In genomic region chr5:76737131-76737556, GRCh38 we compare ENCODE assay signal across 11 cellular contexts. TPM values are rescaled to one million over a fixed set of nuclear protein-coding genes. Genes with fewer than 3 reads are reported as not detected.
DNase-seq lines count a peak whose midpoint lies in the region; ATAC-seq, FAIRE-seq and TF ChIP-seq lines count a peak whose summit lies in the region.
"Had no signal": no experiment of that assay in that cellular context is flagged by ENCODE, and none has a peak within 500 bp of the region (broad histone marks: within the 10 kb centered on the region; RNA-seq: fewer than 3 reads in every experiment).

No MANE protein-coding gene starts in this region.

- DNase-seq in GM10266 (ENCODE audit: extremely low spot score) = peak; percentile 27
- DNase-seq in GM19239 (ENCODE audit: insufficient read length, low spot score) = no peak
- DNase-seq in endothelial cell of umbilical vein (ENCODE audit: low read depth, low spot score) = peak; percentile 40
- no peak for DNase-seq in OCI-M2 (lab: John Stamatoyannopoulos, UW; ENCODE audit: unreplicated experiment)
- DNase-seq in AML-193 (lab: John Stamatoyannopoulos, UW) = no peak
- no peak for DNase-seq in NCI-H1436 (lab: John Stamatoyannopoulos, UW)
- DNase-seq: central memory CD4-positive, alpha-beta T cell; NCI-H510A treated with DMSO at 0.1 percent for 48 hours; ovary had no signal

- H2AFZ ChIP-seq in OCI-LY3 (ENCODE audit: low read depth, low read length) (no peak overlapping the region), endothelial cell of umbilical vein (ENCODE audit: low read depth, low read length) (no peak overlapping the region)

- peak overlapping the region; percentile 86 for H3K27ac ChIP-seq in OCI-LY3 (ENCODE audit: low read length)
- peak overlapping the region; percentile 40 for H3K27ac ChIP-seq in endothelial cell of umbilical vein (ENCODE audit: insufficient read depth, low read depth, low read length)
- H3K27ac ChIP-seq: ovary had no signal

- no peaks in the 10 kb centered on the region for H3K9me1 ChIP-seq in endothelial cell of umbilical vein (replicated peaks; ENCODE audit: control insufficient read depth, extremely low read depth, insufficient read depth, low read length)

- peaks cover 60% of the 10 kb centered on the region for H3K4me1 ChIP-seq in OCI-LY3 (ENCODE audit: low read length)
- peaks cover 23% of the 10 kb centered on the region for H3K4me1 ChIP-seq in endothelial cell of umbilical vein (ENCODE audit: control insufficient read depth, extremely low read depth, insufficient read depth, low read length)

- FAIRE-seq in GM19239 (lab: Jason Lieb, UNC) (peak; percentile 94), endothelial cell of umbilical vein (lab: Jason Lieb, UNC) (peak; percentile 50)

- intact Hi-C loops in endothelial cell of umbilical vein (cut with micrococcal nuclease) = loop anchor here (5.0 kb wide), 1 partner anchor 35 kb away; no protein-coding TSS in a partner anchor

- TF ChIP-seq CTCF in GM10266 (IDR thresholded peaks at IDR 0.05; ENCODE audit: control insufficient read depth, insufficient read depth, low read depth, missing control alignments) (no peak), OCI-LY3 (IDR thresholded peaks at IDR 0.05; ENCODE audit: low read depth, low read length) (no peak), endothelial cell of umbilical vein (IDR thresholded peaks at IDR 0.05; ENCODE audit: extremely low read depth in 1 of 2, insufficient read depth in 1 of 2, low read depth in 1 of 2, low read length in 2 of 2) (no peak)

- dilution Hi-C loops in endothelial cell of umbilical vein (cut with MboI; ENCODE audit: extremely low pct_ligation_motif_present, low sequenced_read_pairs) = no loop called here

- H3K4me3 ChIP-seq in OCI-LY3 (ENCODE audit: low read length) = 0 out of 2 replicates have a peak overlapping the region, but pooled peaks have one; percentile 11
- H3K4me3 ChIP-seq in endothelial cell of umbilical vein (replicated peaks in 1 of 3; ENCODE audit: insufficient read depth in 1 of 3, low read depth in 1 of 3, low read length in 3 of 3) = no peak overlapping the region
- H3K4me3 ChIP-seq: ovary had no signal

- POLR2A ChIA-PET in endothelial cell of umbilical vein (lab: Charles Lee) = no interaction called here

- BruUV-seq in endothelial cell of umbilical vein (replicated peaks; lab: Mats Ljungman, UMichigan) = no TSS peak

- H3K9me3 ChIP-seq in OCI-LY3 (ENCODE audit: insufficient read depth, low read length) (no peaks in the 10 kb centered on the region), endothelial cell of umbilical vein (replicated peaks; ENCODE audit: control insufficient read depth, insufficient read depth, low read length) (no peaks in the 10 kb centered on the region)
- H3K9me3 ChIP-seq: ovary had no signal

- TF ChIP-seq POLR2A in endothelial cell of umbilical vein (IDR thresholded peaks at IDR 0.05; ENCODE audit: low read depth, low read length) = peak; percentile 52

- H3K36me3 ChIP-seq in OCI-LY3 (replicated peaks; ENCODE audit: low read depth, low read length) = no peaks in the 10 kb centered on the region
- peaks cover 21 to 25% of the 10 kb centered on the region in 2 experiments for H3K36me3 ChIP-seq in endothelial cell of umbilical vein (ENCODE audit: control insufficient read depth in 2 of 2, extremely low read depth in 1 of 2, insufficient read depth in 2 of 2, low read length in 2 of 2)
- H3K36me3 ChIP-seq: ovary had no signal

- H3K27me3 ChIP-seq in OCI-LY3 (ENCODE audit: low read depth, low read length) (no peaks in the 10 kb centered on the region), endothelial cell of umbilical vein (ENCODE audit: control insufficient read depth in 2 of 2, insufficient read depth in 2 of 2, low read length in 2 of 2) (no peaks in the 10 kb centered on the region)
- H3K27me3 ChIP-seq: ovary had no signal

- H3K9ac ChIP-seq in OCI-LY3 (ENCODE audit: low read length) (peak overlapping the region; percentile 2; the same call in 1 of the 2 replicates), endothelial cell of umbilical vein (replicated peaks; ENCODE audit: extremely low read depth, insufficient read depth, low read length) (no peak overlapping the region)

- CTCF ChIA-PET in endothelial cell of umbilical vein (lab: Charles Lee) = interaction anchor here (0.6 to 6.5 kb wide), 11 partner anchors 10 to 136 kb away, joined by 3 to 73 read pairs (median 4); no protein-coding TSS in a partner anchor

- no peaks in the 10 kb centered on the region for H3K79me2 ChIP-seq in OCI-LY3 (ENCODE audit: low read length)
- peaks cover 24% of the 10 kb centered on the region for H3K79me2 ChIP-seq in endothelial cell of umbilical vein (ENCODE audit: control insufficient read depth, insufficient read depth, low read length)

- H4K20me1 ChIP-seq in OCI-LY3 (ENCODE audit: insufficient read depth, low read length) = no peaks in the 10 kb centered on the region
- H4K20me1 ChIP-seq in endothelial cell of umbilical vein (replicated peaks; ENCODE audit: control insufficient read depth, extremely low read depth, insufficient read depth, low read length) = peaks cover 2% of the 10 kb centered on the region

- ATAC-seq in GM21367 (IDR thresholded peaks at IDR 0.05; ENCODE audit: unreplicated experiment) = no peak

- H3K4me2 ChIP-seq in OCI-LY3 (ENCODE audit: low read length) = peak overlapping the region; percentile 68
- no peak overlapping the region for H3K4me2 ChIP-seq in endothelial cell of umbilical vein (ENCODE audit: insufficient read depth, low read length)

TF ChIP-seq in endothelial cell of umbilical vein, 7 proteins besides CTCF, POLR2A, EP300 and RAD21:
- peak; percentile 15 for TF ChIP-seq POLR2AphosphoS5 (IDR thresholded peaks at IDR 0.05; ENCODE audit: insufficient read depth, low read depth, low read length)
- TF ChIP-seq FOS (IDR thresholded peaks at IDR 0.05; ENCODE audit: borderline replicate concordance, insufficient read depth, low read length) = no peak
- TF ChIP-seq JUN (IDR thresholded peaks at IDR 0.05; ENCODE audit: borderline replicate concordance, insufficient read depth, insufficient read length, low read depth) = no peak

RNA-seq across cellular contexts. Expression of gene F2R, which starts 21.2 kb away (rescaled TPM):
- total RNA-seq in endothelial cell of umbilical vein = 342 and 393 TPM in 2 replicates
- 599 and 624 TPM in 2 replicates for polyA plus RNA-seq in endothelial cell of umbilical vein
- 391 and 418 TPM in 2 replicates for polyA plus RNA-seq in endothelial cell of umbilical vein (2011; cell fraction: cytosol; rRNA removed)
- 160 and 208 TPM in 2 replicates for polyA plus RNA-seq in endothelial cell of umbilical vein (2011; cell fraction: nucleus; rRNA removed)
- 318 and 326 TPM in 2 replicates for polyA plus RNA-seq in endothelial cell of umbilical vein (2012)
- polyA minus RNA-seq in endothelial cell of umbilical vein = 963 and 1,052 TPM in 2 replicates
- polyA minus RNA-seq in endothelial cell of umbilical vein (2011; cell fraction: cytosol; rRNA and poly(A)+ RNA removed) = 0.51 TPM
- 189 and 305 TPM in 2 replicates for polyA minus RNA-seq in endothelial cell of umbilical vein (2011; cell fraction: nucleus; rRNA and poly(A)+ RNA removed)

Comparison
In these comparisons a context has a peak if more than half of its experiments do, and no peak if none do; other contexts are left out.
1. DNase-seq: peak in GM10266 (single experiment) and endothelial cell of umbilical vein (single experiment); none in GM19239 (single experiment), OCI-M2 (single experiment), AML-193 (0 of 2) and NCI-H1436 (single experiment).